ENCODE assay signal across 15 cellular contexts in genomic region chr2:171342014-171342413, GRCh38.
DNase-seq lines count a peak whose midpoint lies in the region; ATAC-seq and TF ChIP-seq lines count a peak whose summit lies in the region.
"Had no signal": no experiment of that assay in that cellular context is flagged by ENCODE, and none has a peak within 500 bp of the region (broad histone marks: within the 10 kb centered on the region; RNA-seq: fewer than 3 reads in every experiment).

No MANE protein-coding gene starts in this region.

- H3K4me1 Mint-ChIP-seq in nephron = peaks cover 8% of the 10 kb centered on the region
- H3K4me1 Mint-ChIP-seq in activated CD8-positive, alpha-beta memory T cell treated with anti-CD3 and anti-CD28 coated beads, Interleukin-2, amount 10 ng/mL, durations not matched to agents 7 days and 5 days = peaks cover 21% of the 10 kb centered on the region

- no peaks in the 10 kb centered on the region for H3K27me3 ChIP-seq in adipocyte (replicated peaks; ENCODE audit: control insufficient read depth, insufficient read depth, low read length)

- no peak for ATAC-seq in activated CD8-positive, alpha-beta memory T cell treated with anti-CD3 and anti-CD28 coated beads, Interleukin-2, amount 10 ng/mL, durations not matched to agents 7 days and 5 days
- ATAC-seq in HG03354 (IDR thresholded peaks at IDR 0.05; ENCODE audit: poor library complexity, severe bottlenecking, unreplicated experiment) = no peak
- ATAC-seq: naive thymus-derived CD8-positive, alpha-beta T cell; psoas muscle had no signal

- H3K36me3 ChIP-seq in adipocyte (ENCODE audit: control insufficient read depth, insufficient read depth, low read length, severe bottlenecking) = no peaks in the 10 kb centered on the region

- H3K36me3 Mint-ChIP-seq in nephron (ENCODE audit: low read depth) = no peaks in the 10 kb centered on the region
- peaks cover 7% of the 10 kb centered on the region for H3K36me3 Mint-ChIP-seq in activated CD8-positive, alpha-beta memory T cell treated with anti-CD3 and anti-CD28 coated beads, Interleukin-2, amount 10 ng/mL, durations not matched to agents 7 days and 5 days

- no peaks in the 10 kb centered on the region for H3K27me3 Mint-ChIP-seq in nephron (ENCODE audit: low read depth)
- H3K27me3 Mint-ChIP-seq in activated CD8-positive, alpha-beta memory T cell treated with anti-CD3 and anti-CD28 coated beads, Interleukin-2, amount 10 ng/mL, durations not matched to agents 7 days and 5 days = no peaks in the 10 kb centered on the region
- H3K27me3 Mint-ChIP-seq: naive thymus-derived CD8-positive, alpha-beta T cell had no signal

- TF ChIP-seq CTCF in nephron (IDR thresholded peaks at IDR 0.05; ENCODE audit: unreplicated experiment in 3 of 3) = no peak

- H3K9me3 ChIP-seq in adipocyte (ENCODE audit: control insufficient read depth, low read length) = no peaks in the 10 kb centered on the region
- H3K9me3 ChIP-seq: psoas muscle had no signal

- no peaks in the 10 kb centered on the region for H3K9me3 Mint-ChIP-seq in nephron
- H3K9me3 Mint-ChIP-seq in activated CD8-positive, alpha-beta memory T cell treated with anti-CD3 and anti-CD28 coated beads, Interleukin-2, amount 10 ng/mL, durations not matched to agents 7 days and 5 days (ENCODE audit: low read depth) = no peaks in the 10 kb centered on the region
- H3K9me3 Mint-ChIP-seq: naive thymus-derived CD8-positive, alpha-beta T cell had no signal

- peak; percentile 24 for DNase-seq in GDM1 (lab: John Stamatoyannopoulos, UW)
- peak; percentile 56 for DNase-seq in NCI-H2227 treated with DMSO at 0.1 percent for 48 hours (lab: John Stamatoyannopoulos, UW)
- DNase-seq in adipocyte (ENCODE audit: low read depth) = peak; percentile 56
- DNase-seq in NCI-H1417 (lab: John Stamatoyannopoulos, UW) = no peak
- DNase-seq in activated CD8-positive, alpha-beta memory T cell treated with anti-CD3 and anti-CD28 coated beads, Interleukin-2, amount 10 ng/mL, durations not matched to agents 7 days and 5 days = no peak
- DNase-seq in activated CD4-positive, CD25-positive, alpha-beta regulatory T cell (lab: John Stamatoyannopoulos, UW) = no peak
- DNase-seq: cortex of kidney; glutamatergic neuron; naive thymus-derived CD8-positive, alpha-beta T cell; NCI-H748 treated with DMSO at 0.1 percent for 48 hours; psoas muscle; T-helper 1 cell had no signal

- H3K4me1 ChIP-seq in adipocyte (ENCODE audit: control insufficient read depth, insufficient read depth, low read length) = peaks cover 2% of the 10 kb centered on the region
- H3K4me1 ChIP-seq: psoas muscle had no signal

- no peak overlapping the region for H3K4me3 Mint-ChIP-seq in nephron
- no peak overlapping the region for H3K4me3 Mint-ChIP-seq in activated CD8-positive, alpha-beta memory T cell treated with anti-CD3 and anti-CD28 coated beads, Interleukin-2, amount 10 ng/mL, durations not matched to agents 7 days and 5 days
- H3K4me3 Mint-ChIP-seq: naive thymus-derived CD8-positive, alpha-beta T cell had no signal

- no peak overlapping the region for H3K9ac ChIP-seq in adipocyte (ENCODE audit: low read length)

- H3K27ac Mint-ChIP-seq in nephron = peak overlapping the region in 2 of 3 experiments; percentile 6 to 10
- H3K27ac Mint-ChIP-seq in activated CD8-positive, alpha-beta memory T cell treated with anti-CD3 and anti-CD28 coated beads, Interleukin-2, amount 10 ng/mL, durations not matched to agents 7 days and 5 days = no peak overlapping the region
- H3K27ac Mint-ChIP-seq: naive thymus-derived CD8-positive, alpha-beta T cell had no signal

- CTCF ChIA-PET in activated CD8-positive, alpha-beta memory T cell treated with anti-CD3 and anti-CD28 coated beads, Interleukin-2, amount 10 ng/mL, durations not matched to agents 7 days and 5 days (lab: Charles Lee) = no interaction called here

- no peak overlapping the region for H3K4me3 ChIP-seq in adipocyte (ENCODE audit: low read length)
- H3K4me3 ChIP-seq: lung, psoas muscle had no signal

Comparison
In these comparisons a context has a peak if more than half of its experiments do, and no peak if none do; other contexts are left out.
1. DNase-seq: peak in GDM1 (single experiment), NCI-H2227 treated with DMSO at 0.1 percent for 48 hours (single experiment) and adipocyte (single experiment); none in NCI-H1417 (0 of 3), activated CD8-positive, alpha-beta memory T cell treated with anti-CD3 and anti-CD28 coated beads, Interleukin-2, amount 10 ng/mL, durations not matched to agents 7 days and 5 days (single experiment) and activated CD4-positive, CD25-positive, alpha-beta regulatory T cell (0 of 4).